ENCODE assay signal across 13 cellular contexts in genomic region chr3:64470436-64470835, GRCh38.
"Had no signal": no experiment of that assay in that cellular context is flagged by ENCODE, and none has a peak within 500 bp of the region (broad histone marks: within the 10 kb centered on the region; RNA-seq: fewer than 3 reads in every experiment).

No MANE protein-coding gene starts in this region.

- ATAC-seq: effector memory CD8-positive, alpha-beta T cell; esophagus mucosa; foreskin keratinocyte; gastrocnemius medialis; gastroesophageal sphincter; heart left ventricle; heart right ventricle had no signal

- H3K27me3 ChIP-seq: colonic mucosa, esophagus muscularis mucosa, gastrocnemius medialis, gastroesophageal sphincter had no signal

- H3K36me3 ChIP-seq: colonic mucosa, esophagus muscularis mucosa, esophagus squamous epithelium, gastrocnemius medialis, gastroesophageal sphincter, heart left ventricle, heart right ventricle had no signal

- H3K4me3 ChIP-seq: colonic mucosa, coronary artery, dorsolateral prefrontal cortex, esophagus muscularis mucosa, esophagus squamous epithelium, gastrocnemius medialis, gastroesophageal sphincter, heart left ventricle, heart right ventricle had no signal

- H3K9me3 ChIP-seq: colonic mucosa, esophagus muscularis mucosa, esophagus squamous epithelium, gastrocnemius medialis, gastroesophageal sphincter, heart left ventricle, heart right ventricle had no signal

- H3K27ac ChIP-seq: colonic mucosa, coronary artery, dorsolateral prefrontal cortex, epithelial cell of prostate, esophagus muscularis mucosa, esophagus squamous epithelium, foreskin keratinocyte, gastrocnemius medialis, gastroesophageal sphincter, heart left ventricle, heart right ventricle had no signal
